1 cellular context compared by ENCODE assay signal in genomic region chr1:42456010-42456753, GRCh38.
TF ChIP-seq lines count a peak whose summit lies in the region.

PPCS (plus strand) TSS chr1:42456543; CDS start chr1:42456566, 23 bp downstream.
ZMYND12 (minus strand) TSS chr1:42456022; CDS start chr1:42455997, 25 bp downstream.

TF ChIP-seq in Ishikawa, 13 proteins besides CTCF, POLR2A, EP300 and RAD21 (continued from another document):
- TF ChIP-seq TCF12 (IDR thresholded peaks at IDR 0.05; ENCODE audit: low read depth) (peak; percentile 60; the same call in 1 of the 2 replicates), ZBTB7A (IDR thresholded peaks at IDR 0.05; ENCODE audit: low read depth) (peak; percentile 27; the same call in 1 of the 2 replicates), EGR1 (IDR thresholded peaks at IDR 0.05) (peak; percentile 91), CREB1 (IDR thresholded peaks at IDR 0.05; ENCODE audit: low read depth) (no peak), USF1 (IDR thresholded peaks at IDR 0.05) (peak; percentile 97), FOXM1 (IDR thresholded peaks at IDR 0.05; ENCODE audit: borderline replicate concordance, low read depth) (no peak), CEBPB (IDR thresholded peaks at IDR 0.05) (no peak)
